Comparison of ENCODE assay signal across 1 cellular context in genomic region chr7:99639267-99639666, GRCh38.
TF ChIP-seq lines count a peak whose summit lies in the region.

No MANE protein-coding gene starts in this region.

TF ChIP-seq in H1, 55 proteins besides CTCF, POLR2A, EP300 and RAD21:
- TF ChIP-seq GTF2F1 (IDR thresholded peaks at IDR 0.05; ENCODE audit: borderline replicate concordance, low read depth, low read length) (no peak), JUND (IDR thresholded peaks at IDR 0.05; ENCODE audit: low read length) (no peak), KDM5A (IDR thresholded peaks at IDR 0.05; ENCODE audit: low read length) (no peak), CHD1 (IDR thresholded peaks at IDR 0.05; ENCODE audit: low read depth, low read length) (no peak), CBX8 (IDR thresholded peaks at IDR 0.05; ENCODE audit: borderline replicate concordance, low read depth, low read length) (no peak), PHF8 (conservative IDR thresholded peaks at IDR 0.05; ENCODE audit: low read depth, low read length) (no peak), CBX5 (IDR thresholded peaks at IDR 0.05; ENCODE audit: low read depth, low read length) (no peak), ATF2 (IDR thresholded peaks at IDR 0.05; ENCODE audit: low read length) (no peak), SIRT6 (IDR thresholded peaks at IDR 0.05; ENCODE audit: low read length) (no peak), CHD7 (IDR thresholded peaks at IDR 0.05; ENCODE audit: insufficient replicate concordance, low read length) (no peak), TAF1 (IDR thresholded peaks at IDR 0.05; ENCODE audit: low read depth, low read length) (no peak), CTBP2 (IDR thresholded peaks at IDR 0.05; ENCODE audit: borderline replicate concordance, insufficient read depth, insufficient read length, low read length) (no peak), ZNF274 (IDR thresholded peaks at IDR 0.05; ENCODE audit: borderline replicate concordance, extremely low read depth, low read length) (no peak), SIN3A (conservative IDR thresholded peaks at IDR 0.05 in 1 of 2, IDR thresholded peaks at IDR 0.05 in 1 of 2; ENCODE audit: low read depth in 1 of 2, low read length in 2 of 2) (no peak), EZH2 (IDR thresholded peaks at IDR 0.05; ENCODE audit: low read depth, low read length, severe bottlenecking) (no peak), CREB1 (IDR thresholded peaks at IDR 0.05) (no peak), BRCA1 (IDR thresholded peaks at IDR 0.05; ENCODE audit: low read depth, low read length) (no peak), USF2 (IDR thresholded peaks at IDR 0.05; ENCODE audit: low read length) (no peak), TAF7 (optimal IDR thresholded peaks at IDR 0.05; ENCODE audit: borderline replicate concordance, low read depth, low read length) (no peak)
